Comparison of ENCODE assay signal across 20 cellular contexts in genomic region chr3:23501201-23501824, GRCh38.
DNase-seq lines count a peak whose midpoint lies in the region; ATAC-seq and TF ChIP-seq lines count a peak whose summit lies in the region.
"Had no signal": no experiment of that assay in that cellular context is flagged by ENCODE, and none has a peak within 500 bp of the region (broad histone marks: within the 10 kb centered on the region; RNA-seq: fewer than 3 reads in every experiment).

No MANE protein-coding gene starts in this region.

- DNase-seq in HFFc6, result no peak
- DNase-seq in WTC11 (ENCODE audit: low spot score), result no peak
- peak in 1 of 2 donors; percentile 62 for DNase-seq in heart right ventricle
- peak; percentile 19 for DNase-seq in skeletal muscle cell (ENCODE audit: low read depth)
- DNase-seq in transverse colon, result no peak
- DNase-seq in PC-9, result no peak
- DNase-seq: activated CD4-positive, alpha-beta T cell treated with anti-CD3 and anti-CD28 coated beads for 36 hours; activated naive CD8-positive, alpha-beta T cell treated with anti-CD3 and anti-CD28 coated beads for 36 hours; DMS79 treated with DMSO at 0.1 percent for 48 hours; HCEC 1CT; hypothalamus; NCI-H1417 treated with DMSO at 0.1 percent for 48 hours; NCI-H524 treated with DMSO at 0.1 percent for 48 hours; SHP77; stimulated activated CD4-positive, alpha-beta T cell treated with anti-CD3 and anti-CD28 coated beads, Interleukin-2, amount 100 ng/mL, for 24 hours; stimulated activated naive CD4-positive, alpha-beta T cell treated with Interleukin-2 at 50 U/mL for 16 hours; thyroid gland had no signal

- TF ChIP-seq EP300 in transverse colon (IDR thresholded peaks at IDR 0.05; ENCODE audit: low read depth), result no peak

- H3K27me3 ChIP-seq in heart right ventricle, result no peaks in the 10 kb centered on the region
- no peaks in the 10 kb centered on the region for H3K27me3 ChIP-seq in transverse colon
- no peaks in the 10 kb centered on the region for H3K27me3 ChIP-seq in PC-9 (ENCODE audit: insufficient read depth, low read depth)
- H3K27me3 ChIP-seq: thyroid gland had no signal

- CTCF ChIA-PET in WTC11 (lab: Charles Lee) (no interaction called here), PC-9 (lab: Charles Lee) (no interaction called here)

- intact Hi-C loops in heart right ventricle (cut with DNase I) (no loop called here), transverse colon (cut with DNase I; ENCODE audit: low total_unique reads) (no loop called here), PC-9 (cut with micrococcal nuclease; ENCODE audit: unreplicated experiment) (no loop called here)

- ATAC-seq in WTC11 (no peak), heart right ventricle (peak; percentile 42 to 95 (median 92)), HG02852 (IDR thresholded peaks at IDR 0.05; ENCODE audit: unreplicated experiment) (no peak)
- ATAC-seq: activated CD4-positive, alpha-beta T cell treated with anti-CD3 and anti-CD28 coated beads for 36 hours; activated T-helper 17 cell treated with anti-CD3 and anti-CD28 coated beads, Interleukin-2, amount 50 U/mL, for 72 hours had no signal

- POLR2A ChIA-PET in WTC11 (lab: Charles Lee) (no interaction called here), PC-9 (lab: Charles Lee; ENCODE audit: unreplicated experiment) (no interaction called here)

- no peak for TF ChIP-seq POLR2A in transverse colon (IDR thresholded peaks at IDR 0.05)

- no TSS peak for BruUV-seq in PC-9 (replicated peaks; lab: Mats Ljungman, UMichigan)

- H3K9me3 ChIP-seq in heart right ventricle (no peaks in the 10 kb centered on the region), transverse colon (no peaks in the 10 kb centered on the region), PC-9 (ENCODE audit: insufficient read depth, low read depth) (no peaks in the 10 kb centered on the region)
- H3K9me3 ChIP-seq: thyroid gland had no signal

- H3K9me2 ChIP-seq in PC-9 (ENCODE audit: insufficient read depth), result no peaks in the 10 kb centered on the region

- H2AFZ ChIP-seq in PC-9, result no peak overlapping the region
- H2AFZ ChIP-seq: parathyroid adenoma had no signal

- in situ Hi-C loops in transverse colon (cut with MboI; ENCODE audit: low pct_ligation_motif_present in 1 of 4, low pct_unique_long_range_greater_than_20kb in 1 of 4, low sequenced_read_pairs in 3 of 4), result no loop called here

- H3K27ac ChIP-seq in heart right ventricle (peak overlapping the region in 7 of 10 donors; percentile 18 to 71 (median 54)), transverse colon (no peak overlapping the region), PC-9 (no peak overlapping the region)
- H3K27ac ChIP-seq: parathyroid adenoma, thyroid gland had no signal

- H3K4me1 Mint-ChIP-seq in HFFc6 (ENCODE audit: low read depth), result peaks cover 24% of the 10 kb centered on the region
- peaks cover 2% of the 10 kb centered on the region; the same call in 1 of the 2 replicates for H3K4me1 Mint-ChIP-seq in WTC11
- H3K4me1 Mint-ChIP-seq: activated CD4-positive, alpha-beta T cell treated with anti-CD3 and anti-CD28 coated beads for 36 hours; activated T-helper 17 cell treated with anti-CD3 and anti-CD28 coated beads, Interleukin-2, amount 50 U/mL, for 72 hours had no signal

- H3K27ac Mint-ChIP-seq in HFFc6 (peak overlapping the region; percentile 23; the same call in 1 of the 2 replicates), WTC11 (peak overlapping the region; percentile 15; the same call in 1 of the 2 replicates)
- H3K27ac Mint-ChIP-seq: activated CD4-positive, alpha-beta T cell treated with anti-CD3 and anti-CD28 coated beads for 36 hours; activated naive CD8-positive, alpha-beta T cell treated with anti-CD3 and anti-CD28 coated beads for 36 hours; activated T-helper 17 cell treated with anti-CD3 and anti-CD28 coated beads, Interleukin-2, amount 50 U/mL, for 72 hours had no signal

- WGBS in heart right ventricle, 2 donors, result 49 to 57% methylated on average over 4 of the region's 4 CpGs
- 85 to 86% methylated on average over 2 to 4 of the region's 4 CpGs for WGBS in transverse colon (ENCODE audit: low coverage in 1 of 2), 2 donors

- H4K20me1 ChIP-seq in PC-9 (ENCODE audit: insufficient read depth), result no peaks in the 10 kb centered on the region

- H3K9me3 Mint-ChIP-seq in HFFc6 (no peaks in the 10 kb centered on the region), WTC11 (no peaks in the 10 kb centered on the region)
- H3K9me3 Mint-ChIP-seq: activated naive CD8-positive, alpha-beta T cell treated with anti-CD3 and anti-CD28 coated beads for 36 hours; activated T-helper 17 cell treated with anti-CD3 and anti-CD28 coated beads, Interleukin-2, amount 50 U/mL, for 72 hours had no signal

- H3K4me3 Mint-ChIP-seq in HFFc6, result 0 out of 2 replicates have a peak overlapping the region, but pooled peaks have one; percentile 4
- H3K4me3 Mint-ChIP-seq in WTC11, result no peak overlapping the region
- H3K4me3 Mint-ChIP-seq: activated CD4-positive, alpha-beta T cell treated with anti-CD3 and anti-CD28 coated beads for 36 hours; activated naive CD8-positive, alpha-beta T cell treated with anti-CD3 and anti-CD28 coated beads for 36 hours; activated T-helper 17 cell treated with anti-CD3 and anti-CD28 coated beads, Interleukin-2, amount 50 U/mL, for 72 hours had no signal

- H3K4me1 ChIP-seq in heart right ventricle (peaks cover 0 to 22% (median 6%) of the 10 kb centered on the region in 9 donors), transverse colon (no peaks in the 10 kb centered on the region), PC-9 (replicated peaks; ENCODE audit: insufficient read depth) (no peaks in the 10 kb centered on the region)
- H3K4me1 ChIP-seq: parathyroid adenoma, thyroid gland had no signal

- H3F3A ChIP-seq in PC-9 (ENCODE audit: insufficient read depth, low read depth), result no peaks in the 10 kb centered on the region

- H3K36me3 Mint-ChIP-seq in HFFc6 (ENCODE audit: low read depth) (no peaks in the 10 kb centered on the region), WTC11 (no peaks in the 10 kb centered on the region)

- H3K27me3 Mint-ChIP-seq in HFFc6 (ENCODE audit: insufficient read depth), result no peaks in the 10 kb centered on the region; the same call in 1 of the 2 replicates
- H3K27me3 Mint-ChIP-seq in WTC11 (ENCODE audit: low read depth), result no peaks in the 10 kb centered on the region
- H3K27me3 Mint-ChIP-seq: activated CD4-positive, alpha-beta T cell treated with anti-CD3 and anti-CD28 coated beads for 36 hours; activated naive CD8-positive, alpha-beta T cell treated with anti-CD3 and anti-CD28 coated beads for 36 hours had no signal

- no peak overlapping the region for H3K4me2 ChIP-seq in PC-9

- no peaks in the 10 kb centered on the region for H3K36me3 ChIP-seq in heart right ventricle
- H3K36me3 ChIP-seq in transverse colon, result no peaks in the 10 kb centered on the region
- H3K36me3 ChIP-seq in PC-9 (ENCODE audit: low read depth), result no peaks in the 10 kb centered on the region
- H3K36me3 ChIP-seq: thyroid gland had no signal

- H3K4me3 ChIP-seq in heart right ventricle (no peak overlapping the region), skeletal muscle cell (ENCODE audit: low read depth, low read length) (no peak overlapping the region), transverse colon (no peak overlapping the region), PC-9 (no peak overlapping the region)
- H3K4me3 ChIP-seq: thyroid gland had no signal

- no peak for TF ChIP-seq CTCF in HFFc6 (IDR thresholded peaks at IDR 0.05)
- no peak for TF ChIP-seq CTCF in WTC11 (IDR thresholded peaks at IDR 0.05)
- no peak for TF ChIP-seq CTCF in heart right ventricle (IDR thresholded peaks at IDR 0.05)
- TF ChIP-seq CTCF in transverse colon (IDR thresholded peaks at IDR 0.05), result no peak
- TF ChIP-seq CTCF in PC-9 (conservative IDR thresholded peaks at IDR 0.05), result no peak

- no peaks in the 10 kb centered on the region for H3K79me2 ChIP-seq in PC-9 (ENCODE audit: low read depth)
- H3K79me2 ChIP-seq: parathyroid adenoma had no signal

TF ChIP-seq in WTC11, 78 proteins besides CTCF, POLR2A, EP300 and RAD21 (continues in another document):
- TF ChIP-seq OVOL2 (CRISPR knock-in tag; IDR thresholded peaks at IDR 0.05; ENCODE audit: borderline replicate concordance) (no peak), HMGXB4 (CRISPR knock-in tag; IDR thresholded peaks at IDR 0.05) (no peak), SP1 (CRISPR knock-in tag; conservative IDR thresholded peaks at IDR 0.05) (no peak), ATF2 (CRISPR knock-in tag; IDR thresholded peaks at IDR 0.05; ENCODE audit: borderline replicate concordance, low read depth) (no peak), E2F5 (CRISPR knock-in tag; IDR thresholded peaks at IDR 0.05) (no peak), ATF1 (CRISPR knock-in tag; IDR thresholded peaks at IDR 0.05) (no peak)

Comparison
In these comparisons a context has a peak if more than half of its experiments do, and no peak if none do; other contexts are left out.
1. ATAC-seq: peak in heart right ventricle (8 of 8); none in WTC11 (single experiment) and HG02852 (single experiment).
2. H3K27ac ChIP-seq: peak in heart right ventricle (7 of 10); none in transverse colon (0 of 4) and PC-9 (single experiment).